ENCODE assay signal across 8 cellular contexts in the genomic region with DNA sequence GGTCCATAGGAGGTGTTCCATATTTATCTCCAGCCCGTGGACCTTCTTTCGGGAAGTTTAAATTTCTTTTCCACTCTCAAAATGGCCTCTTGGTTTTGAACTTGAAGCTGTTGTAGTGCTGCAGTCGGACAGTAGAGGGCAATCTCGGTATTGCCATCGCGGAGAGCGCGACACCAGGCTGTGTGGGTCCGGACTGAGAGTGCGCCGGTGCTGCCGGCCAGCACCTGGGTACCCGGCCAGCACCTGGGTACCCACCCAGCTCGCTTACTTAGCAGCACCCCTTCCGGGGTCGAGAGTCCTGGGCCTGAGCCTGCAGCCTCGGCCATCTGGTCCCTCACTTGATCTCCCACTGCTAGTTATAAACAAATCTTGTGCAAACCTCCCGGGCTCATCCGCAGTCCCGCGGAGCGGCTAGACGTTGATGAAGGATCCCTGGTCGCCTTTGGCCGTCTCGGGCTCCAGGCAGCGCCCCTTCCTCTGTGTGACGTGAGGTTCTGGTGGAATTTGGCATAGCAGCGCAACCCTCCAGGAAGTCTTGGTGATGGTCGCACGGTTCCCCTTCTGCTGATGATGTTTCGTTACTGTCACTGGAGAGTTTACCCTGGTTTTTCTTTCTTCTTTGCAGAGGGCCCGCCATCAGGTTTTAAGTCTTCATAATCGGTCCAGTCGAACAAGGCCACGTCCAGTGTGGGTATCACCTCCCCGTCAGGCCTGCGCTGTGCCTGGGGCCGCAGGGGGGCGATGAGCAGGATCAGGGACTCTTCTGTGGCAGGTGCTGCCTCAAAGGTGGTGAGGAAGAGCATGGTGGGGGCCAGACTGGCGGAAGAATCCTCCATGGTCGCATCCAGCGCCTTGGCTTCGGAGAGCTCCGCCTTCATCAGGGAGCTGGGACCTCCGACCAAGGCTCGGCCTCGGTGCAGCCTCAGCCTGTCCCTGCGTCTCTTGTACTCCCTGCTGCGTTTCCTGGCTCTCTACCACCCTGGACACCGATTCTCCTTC. TPM values are rescaled to one million over a fixed set of nuclear protein-coding genes. Genes with fewer than 3 reads are reported as not detected.
A peak's percentile ranks its signal among the peaks of the same experiment; 100 is the strongest.
DNase-seq lines count a peak whose midpoint lies in the region; ATAC-seq and TF ChIP-seq lines count a peak whose summit lies in the region.

No MANE protein-coding gene starts in this region.

- no peaks in the 10 kb centered on the region for H3K36me3 Mint-ChIP-seq in CD4-positive, alpha-beta T cell (ENCODE audit: low read depth)

- H3K4me1 Mint-ChIP-seq in CD4-positive, alpha-beta T cell (ENCODE audit: low read depth) = no peaks in the 10 kb centered on the region

- peak; percentile 41 for TF ChIP-seq CTCF in CD4-positive, alpha-beta T cell (IDR thresholded peaks at IDR 0.05)
- TF ChIP-seq CTCF in WI38 (IDR thresholded peaks at IDR 0.05; ENCODE audit: low read depth, low read length) = peak; percentile 58
- TF ChIP-seq CTCF in parathyroid adenoma (IDR thresholded peaks at IDR 0.05) = peak; percentile 42

- no peak overlapping the region for H3K27ac ChIP-seq in CD4-positive, alpha-beta T cell (ENCODE audit: low read depth, low read length)
- H3K27ac ChIP-seq in parathyroid adenoma = no peak overlapping the region

- DNase-seq in CD4-positive, alpha-beta T cell = peak in 7 of 10 experiments; percentile 6 to 27 (median 11)
- DNase-seq in H4 (ENCODE audit: low spot score) = peak; percentile 19
- peak; percentile 1 to 17 for DNase-seq in dermis microvascular lymphatic vessel endothelial cell (ENCODE audit: low read depth in 2 of 2)

- H3K4me1 ChIP-seq in parathyroid adenoma = no peaks in the 10 kb centered on the region

- no peaks in the 10 kb centered on the region for H3K27me3 ChIP-seq in CD4-positive, alpha-beta T cell (ENCODE audit: control insufficient read depth, insufficient read depth, low read length)
- no peaks in the 10 kb centered on the region for H3K27me3 ChIP-seq in parathyroid adenoma (ENCODE audit: control insufficient read depth, insufficient read depth, low read length)

- no peaks in the 10 kb centered on the region for H3K9me3 ChIP-seq in CD4-positive, alpha-beta T cell (ENCODE audit: control insufficient read depth, low read length)
- no peaks in the 10 kb centered on the region for H3K9me3 ChIP-seq in parathyroid adenoma (ENCODE audit: control insufficient read depth, low read length)

- no peaks in the 10 kb centered on the region for H3K36me3 ChIP-seq in parathyroid adenoma (ENCODE audit: control insufficient read depth, insufficient read depth, low read length)

- CTCF ChIA-PET in CD4-positive, alpha-beta T cell (lab: Charles Lee) = interaction anchor here (0.5 to 1.1 kb wide), 6 partner anchors 9 to 1096 kb away, joined by 3 to 4 read pairs (median 3); no protein-coding TSS in a partner anchor

- H3K4me3 Mint-ChIP-seq in CD4-positive, alpha-beta T cell = peak overlapping the region; percentile 20

- peak overlapping the region; percentile 56 for H2AFZ ChIP-seq in parathyroid adenoma

- H3K79me2 ChIP-seq in parathyroid adenoma = no peaks in the 10 kb centered on the region

- no peaks in the 10 kb centered on the region for H3K9me3 Mint-ChIP-seq in CD4-positive, alpha-beta T cell

- H3K9ac ChIP-seq in parathyroid adenoma = no peak overlapping the region

- peak; percentile 75 for ATAC-seq in CD4-positive, alpha-beta T cell (ENCODE audit: poor library complexity)
- ATAC-seq in GM21619 (IDR thresholded peaks at IDR 0.05; ENCODE audit: unreplicated experiment) (no peak), GM19324 (IDR thresholded peaks at IDR 0.05; ENCODE audit: low FRiP score, unreplicated experiment) (no peak), GM21367 (IDR thresholded peaks at IDR 0.05; ENCODE audit: unreplicated experiment) (no peak)

- no peak overlapping the region for H3K4me2 ChIP-seq in parathyroid adenoma (ENCODE audit: low read length)

- H3K27me3 Mint-ChIP-seq in CD4-positive, alpha-beta T cell = no peaks in the 10 kb centered on the region

- intact Hi-C loops in CD4-positive, alpha-beta T cell (cut with DNase I, micrococcal nuclease) = no loop called here

- H3K4me3 ChIP-seq in WI38 (ENCODE audit: low read depth, low read length) (0 out of 2 replicates have a peak overlapping the region, but pooled peaks have one; percentile 17), parathyroid adenoma (ENCODE audit: low read depth, low read length) (no peak overlapping the region)

- POLR2A ChIA-PET in CD4-positive, alpha-beta T cell (lab: Charles Lee) = no interaction called here

- no peak overlapping the region for H3K27ac Mint-ChIP-seq in CD4-positive, alpha-beta T cell

RNA-seq across cellular contexts. Expression of gene FAM9A, which starts 17.8 kb away (rescaled TPM):
- not detected for total RNA-seq in CD4-positive, alpha-beta T cell
- not detected in 2 replicates for total RNA-seq in H4 (2014; rRNA removed; shearing (Covaris generic))
- not detected in 2 replicates for total RNA-seq in dermis microvascular lymphatic vessel endothelial cell

RNA-seq across cellular contexts. Expression of gene ANOS1, which starts 51.5 kb away (rescaled TPM):
- not detected for total RNA-seq in CD4-positive, alpha-beta T cell
- 4.1 and 6.6 TPM in 2 replicates for total RNA-seq in H4 (2014; rRNA removed; shearing (Covaris generic))
- total RNA-seq in dermis microvascular lymphatic vessel endothelial cell = 0.26 and 0.63 TPM in 2 replicates
